In genomic region chr22:50600967-50601668, GRCh38 we compare ENCODE assay signal across 10 cellular contexts. TPM values are rescaled to one million over a fixed set of nuclear protein-coding genes. Genes with fewer than 3 reads are reported as not detected.
DNase-seq lines count a peak whose midpoint lies in the region; ATAC-seq and TF ChIP-seq lines count a peak whose summit lies in the region.
"Had no signal": no experiment of that assay in that cellular context is flagged by ENCODE, and none has a peak within 500 bp of the region (broad histone marks: within the 10 kb centered on the region; RNA-seq: fewer than 3 reads in every experiment).

No MANE protein-coding gene starts in this region.

- peaks cover 8% of the 10 kb centered on the region for H3K27me3 ChIP-seq in thoracic aorta (replicated peaks; ENCODE audit: insufficient read depth)

- H3K27ac ChIP-seq in thoracic aorta, result no peak overlapping the region

- no peak for TF ChIP-seq CTCF in thoracic aorta (IDR thresholded peaks at IDR 0.05)

- H3K4me3 ChIP-seq in thoracic aorta, result peak overlapping the region; percentile 44

- H3K36me3 Mint-ChIP-seq in activated CD4-positive, alpha-beta memory T cell treated with anti-CD3 and anti-CD28 coated beads, Interleukin-2, amount 10 ng/mL, durations not matched to agents 7 days and 5 days (ENCODE audit: low read depth), result no peaks in the 10 kb centered on the region
- peaks cover 5% of the 10 kb centered on the region for H3K36me3 Mint-ChIP-seq in activated CD4-positive, alpha-beta memory T cell treated with anti-CD3 and anti-CD28 coated beads for 36 hours
- peaks cover 1% of the 10 kb centered on the region for H3K36me3 Mint-ChIP-seq in activated CD8-positive, alpha-beta T cell treated with anti-CD3 and anti-CD28 coated beads, Interleukin-2, amount 10 ng/mL, durations not matched to agents 7 days and 5 days (ENCODE audit: low read depth)
- H3K36me3 Mint-ChIP-seq in immature natural killer cell, result peaks cover 12 to 16% (median 14%) of the 10 kb centered on the region in 3 donors

- no peak for ATAC-seq in activated CD8-positive, alpha-beta T cell treated with anti-CD3 and anti-CD28 coated beads, Interleukin-2, amount 10 ng/mL, durations not matched to agents 7 days and 5 days
- ATAC-seq in thoracic aorta (ENCODE audit: insufficient number of reproducible peaks, low FRiP score, low read depth), result no peak

- H3K36me3 ChIP-seq in thoracic aorta, result no peaks in the 10 kb centered on the region

- intact Hi-C loops in activated CD4-positive, alpha-beta memory T cell treated with anti-CD3 and anti-CD28 coated beads for 36 hours (cut with micrococcal nuclease), result no loop called here

- no peak overlapping the region for H3K27ac Mint-ChIP-seq in activated CD4-positive, alpha-beta memory T cell treated with anti-CD3 and anti-CD28 coated beads, Interleukin-2, amount 10 ng/mL, durations not matched to agents 7 days and 5 days
- H3K27ac Mint-ChIP-seq in activated CD4-positive, alpha-beta memory T cell treated with anti-CD3 and anti-CD28 coated beads for 36 hours, result no peak overlapping the region
- no peak overlapping the region for H3K27ac Mint-ChIP-seq in activated CD8-positive, alpha-beta T cell treated with anti-CD3 and anti-CD28 coated beads, Interleukin-2, amount 10 ng/mL, durations not matched to agents 7 days and 5 days
- no peak overlapping the region for H3K27ac Mint-ChIP-seq in immature natural killer cell

- peaks cover 11% of the 10 kb centered on the region for H3K4me1 Mint-ChIP-seq in activated CD4-positive, alpha-beta memory T cell treated with anti-CD3 and anti-CD28 coated beads, Interleukin-2, amount 10 ng/mL, durations not matched to agents 7 days and 5 days
- H3K4me1 Mint-ChIP-seq in activated CD4-positive, alpha-beta memory T cell treated with anti-CD3 and anti-CD28 coated beads for 36 hours (ENCODE audit: low read depth), result peaks cover 8% of the 10 kb centered on the region
- peaks cover 12% of the 10 kb centered on the region for H3K4me1 Mint-ChIP-seq in activated CD8-positive, alpha-beta T cell treated with anti-CD3 and anti-CD28 coated beads, Interleukin-2, amount 10 ng/mL, durations not matched to agents 7 days and 5 days (ENCODE audit: low read depth)
- peaks cover 10 to 15% of the 10 kb centered on the region in 2 donors for H3K4me1 Mint-ChIP-seq in immature natural killer cell

- POLR2A ChIA-PET in activated CD4-positive, alpha-beta memory T cell treated with anti-CD3 and anti-CD28 coated beads, Interleukin-2, amount 10 ng/mL, durations not matched to agents 7 days and 5 days (lab: Charles Lee), result interaction anchor here (1.3 to 1.5 kb wide), 2 partner anchors 62 to 75 kb away, joined by 3 to 4 read pairs; partner anchors contain the start of gene SCO2
- POLR2A ChIA-PET in activated CD4-positive, alpha-beta memory T cell treated with anti-CD3 and anti-CD28 coated beads for 36 hours (lab: Charles Lee), result no interaction called here
- POLR2A ChIA-PET in activated CD8-positive, alpha-beta T cell treated with anti-CD3 and anti-CD28 coated beads, Interleukin-2, amount 10 ng/mL, durations not matched to agents 7 days and 5 days (lab: Charles Lee), result interaction anchor here (0.8 to 0.9 kb wide), 3 partner anchors 19 to 76 kb away, joined by 3 to 4 read pairs (median 4); partner anchors contain the start of genes CHKB and SCO2

- no peaks in the 10 kb centered on the region for H3K4me1 ChIP-seq in thoracic aorta (ENCODE audit: control insufficient read depth in 1 of 2, low read depth in 2 of 2)

- no peaks in the 10 kb centered on the region for H3K9me3 Mint-ChIP-seq in activated CD4-positive, alpha-beta memory T cell treated with anti-CD3 and anti-CD28 coated beads, Interleukin-2, amount 10 ng/mL, durations not matched to agents 7 days and 5 days
- H3K9me3 Mint-ChIP-seq in activated CD4-positive, alpha-beta memory T cell treated with anti-CD3 and anti-CD28 coated beads for 36 hours, result no peaks in the 10 kb centered on the region
- no peaks in the 10 kb centered on the region for H3K9me3 Mint-ChIP-seq in activated CD8-positive, alpha-beta T cell treated with anti-CD3 and anti-CD28 coated beads, Interleukin-2, amount 10 ng/mL, durations not matched to agents 7 days and 5 days (ENCODE audit: insufficient read depth)
- H3K9me3 Mint-ChIP-seq in immature natural killer cell, result peaks cover 0 to 1% (median 0%) of the 10 kb centered on the region in 6 donors

- peak overlapping the region; percentile 58 for H3K4me3 Mint-ChIP-seq in activated CD4-positive, alpha-beta memory T cell treated with anti-CD3 and anti-CD28 coated beads, Interleukin-2, amount 10 ng/mL, durations not matched to agents 7 days and 5 days
- H3K4me3 Mint-ChIP-seq in activated CD4-positive, alpha-beta memory T cell treated with anti-CD3 and anti-CD28 coated beads for 36 hours, result no peak overlapping the region
- H3K4me3 Mint-ChIP-seq in activated CD8-positive, alpha-beta T cell treated with anti-CD3 and anti-CD28 coated beads, Interleukin-2, amount 10 ng/mL, durations not matched to agents 7 days and 5 days, result peak overlapping the region; percentile 59
- peak overlapping the region in 4 of 5 donors; percentile 71 to 86 (median 78) for H3K4me3 Mint-ChIP-seq in immature natural killer cell

- peaks cover 39% of the 10 kb centered on the region for H3K27me3 Mint-ChIP-seq in activated CD4-positive, alpha-beta memory T cell treated with anti-CD3 and anti-CD28 coated beads, Interleukin-2, amount 10 ng/mL, durations not matched to agents 7 days and 5 days
- peaks cover 36% of the 10 kb centered on the region for H3K27me3 Mint-ChIP-seq in activated CD4-positive, alpha-beta memory T cell treated with anti-CD3 and anti-CD28 coated beads for 36 hours
- H3K27me3 Mint-ChIP-seq in activated CD8-positive, alpha-beta T cell treated with anti-CD3 and anti-CD28 coated beads, Interleukin-2, amount 10 ng/mL, durations not matched to agents 7 days and 5 days (ENCODE audit: low read depth), result peaks cover 39% of the 10 kb centered on the region
- peaks cover 25 to 39% (median 26%) of the 10 kb centered on the region in 3 donors for H3K27me3 Mint-ChIP-seq in immature natural killer cell (ENCODE audit: low read depth in 3 of 3)

- DNase-seq in activated CD4-positive, alpha-beta memory T cell treated with anti-CD3 and anti-CD28 coated beads, Interleukin-2, amount 10 ng/mL, durations not matched to agents 7 days and 5 days, result no peak
- DNase-seq in activated CD4-positive, alpha-beta memory T cell treated with anti-CD3 and anti-CD28 coated beads for 36 hours, result no peak
- DNase-seq in activated CD8-positive, alpha-beta T cell treated with anti-CD3 and anti-CD28 coated beads, Interleukin-2, amount 10 ng/mL, durations not matched to agents 7 days and 5 days, result no peak
- DNase-seq in immature natural killer cell, result no peak
- DNase-seq in thoracic aorta (ENCODE audit: low spot score), result no peak
- DNase-seq in hippocampal formation (lab: John Stamatoyannopoulos, UW), result no peak
- no peak for DNase-seq in stimulated activated naive CD4-positive, alpha-beta T cell treated with Interleukin-2 at 50 U/mL for 16 hours (lab: John Stamatoyannopoulos, UW)
- no peak for DNase-seq in kidney tubule cell (ENCODE audit: low spot score)
- DNase-seq: midbrain had no signal

- CTCF ChIA-PET in activated CD4-positive, alpha-beta memory T cell treated with anti-CD3 and anti-CD28 coated beads, Interleukin-2, amount 10 ng/mL, durations not matched to agents 7 days and 5 days (lab: Charles Lee), result interaction anchor here (1.3 kb wide), 1 partner anchor 19 kb away, joined by 4 read pairs; no protein-coding TSS in a partner anchor
- CTCF ChIA-PET in activated CD4-positive, alpha-beta memory T cell treated with anti-CD3 and anti-CD28 coated beads for 36 hours (lab: Charles Lee), result interaction anchor here (0.9 to 1.0 kb wide), 3 partner anchors 19 to 76 kb away, joined by 3 to 4 read pairs (median 3); partner anchors contain the start of gene SCO2
- CTCF ChIA-PET in activated CD8-positive, alpha-beta T cell treated with anti-CD3 and anti-CD28 coated beads, Interleukin-2, amount 10 ng/mL, durations not matched to agents 7 days and 5 days (lab: Charles Lee), result no interaction called here

- H3K9me3 ChIP-seq in thoracic aorta, result no peaks in the 10 kb centered on the region

RNA-seq across cellular contexts. Expression of gene MAPK8IP2, which starts 0.5 kb away (rescaled TPM):
- total RNA-seq in activated CD4-positive, alpha-beta memory T cell treated with anti-CD3 and anti-CD28 coated beads, Interleukin-2, amount 10 ng/mL, durations not matched to agents 7 days and 5 days, result under 1 TPM; 0.15 to 0.18 TPM
- under 1 TPM; 0.10 to 0.19 TPM for total RNA-seq in activated CD4-positive, alpha-beta memory T cell treated with anti-CD3 and anti-CD28 coated beads for 36 hours
- total RNA-seq in activated CD8-positive, alpha-beta T cell treated with anti-CD3 and anti-CD28 coated beads, Interleukin-2, amount 10 ng/mL, durations not matched to agents 7 days and 5 days, result under 1 TPM; 0.29 to 0.31 TPM
- not detected for polyA plus RNA-seq in immature natural killer cell
- total RNA-seq in thoracic aorta, result under 1 TPM; 0.41 to 0.92 TPM

RNA-seq across cellular contexts. Expression of gene CHKB, which starts 18.5 kb away (rescaled TPM):
- total RNA-seq in activated CD4-positive, alpha-beta memory T cell treated with anti-CD3 and anti-CD28 coated beads, Interleukin-2, amount 10 ng/mL, durations not matched to agents 7 days and 5 days, result 100 to 1,000 TPM; 101 to 111 TPM
- total RNA-seq in activated CD4-positive, alpha-beta memory T cell treated with anti-CD3 and anti-CD28 coated beads for 36 hours, result 10 to 100 TPM; 76.2 to 76.3 TPM
- total RNA-seq in activated CD8-positive, alpha-beta T cell treated with anti-CD3 and anti-CD28 coated beads, Interleukin-2, amount 10 ng/mL, durations not matched to agents 7 days and 5 days, result 100 to 1,000 TPM in 1 of 2 experiments, 10 to 100 TPM in 1; 98.9 to 101 TPM
- polyA plus RNA-seq in immature natural killer cell, result 10 to 100 TPM; 44.0 to 51.3 (median 49.4) TPM
- total RNA-seq in thoracic aorta, result 10 to 100 TPM; 52.6 to 78.7 TPM

RNA-seq across cellular contexts. Expression of gene CPT1B, which starts 22.9 kb away (rescaled TPM):
- 10 to 100 TPM; 60.8 to 60.9 TPM for total RNA-seq in activated CD4-positive, alpha-beta memory T cell treated with anti-CD3 and anti-CD28 coated beads, Interleukin-2, amount 10 ng/mL, durations not matched to agents 7 days and 5 days
- total RNA-seq in activated CD4-positive, alpha-beta memory T cell treated with anti-CD3 and anti-CD28 coated beads for 36 hours, result 10 to 100 TPM; 33.3 to 36.9 TPM
- 10 to 100 TPM; 77.4 to 80.9 TPM for total RNA-seq in activated CD8-positive, alpha-beta T cell treated with anti-CD3 and anti-CD28 coated beads, Interleukin-2, amount 10 ng/mL, durations not matched to agents 7 days and 5 days
- 1 to 10 TPM in 1 of 3 donors, under 1 TPM in 1, not detected in 1; 0.09 to 2.9 TPM for polyA plus RNA-seq in immature natural killer cell
- total RNA-seq in thoracic aorta, result 10 to 100 TPM; 14.6 to 21.4 TPM

RNA-seq across cellular contexts. Expression of gene ARSA, which starts 26.8 kb away (rescaled TPM):
- total RNA-seq in activated CD4-positive, alpha-beta memory T cell treated with anti-CD3 and anti-CD28 coated beads, Interleukin-2, amount 10 ng/mL, durations not matched to agents 7 days and 5 days, result 10 to 100 TPM; 63.1 to 65.0 TPM
- 10 to 100 TPM; 23.9 to 25.8 TPM for total RNA-seq in activated CD4-positive, alpha-beta memory T cell treated with anti-CD3 and anti-CD28 coated beads for 36 hours
- 10 to 100 TPM; 28.8 to 35.1 TPM for total RNA-seq in activated CD8-positive, alpha-beta T cell treated with anti-CD3 and anti-CD28 coated beads, Interleukin-2, amount 10 ng/mL, durations not matched to agents 7 days and 5 days
- polyA plus RNA-seq in immature natural killer cell, result 10 to 100 TPM in 1 of 3 donors, 1 to 10 TPM in 2; 3.8 to 11.2 (median 7.7) TPM
- 10 to 100 TPM; 38.4 to 75.4 TPM for total RNA-seq in thoracic aorta

RNA-seq across cellular contexts. Expression of gene SYCE3, which starts 38.4 kb away (rescaled TPM):
- under 1 TPM; 0.58 to 0.71 TPM for total RNA-seq in activated CD4-positive, alpha-beta memory T cell treated with anti-CD3 and anti-CD28 coated beads, Interleukin-2, amount 10 ng/mL, durations not matched to agents 7 days and 5 days
- total RNA-seq in activated CD4-positive, alpha-beta memory T cell treated with anti-CD3 and anti-CD28 coated beads for 36 hours, result 1 to 10 TPM in 1 of 2 experiments, under 1 TPM in 1; 0.87 to 1.0 TPM
- not detected for total RNA-seq in activated CD8-positive, alpha-beta T cell treated with anti-CD3 and anti-CD28 coated beads, Interleukin-2, amount 10 ng/mL, durations not matched to agents 7 days and 5 days
- polyA plus RNA-seq in immature natural killer cell, result not detected
- not detected for total RNA-seq in thoracic aorta
- total RNA-seq: LHCN-M2 had no signal
